ENCODE assay signal across 1 cellular context in genomic region chr10:114857922-114858629, GRCh38.
TF ChIP-seq lines count a peak whose summit lies in the region.

No MANE protein-coding gene starts in this region.

TF ChIP-seq in IMR-90, 13 proteins besides CTCF, POLR2A, EP300 and RAD21:
- no peak for TF ChIP-seq ELK1 (IDR thresholded peaks at IDR 0.05; ENCODE audit: borderline replicate concordance, low read depth, low read length)
- TF ChIP-seq RCOR1 (IDR thresholded peaks at IDR 0.05; ENCODE audit: insufficient replicate concordance, low read length) = no peak
- no peak for TF ChIP-seq CHD1 (IDR thresholded peaks at IDR 0.05; ENCODE audit: low read depth, low read length)
- no peak for TF ChIP-seq USF2 (IDR thresholded peaks at IDR 0.05; ENCODE audit: low read depth, low read length)
- no peak for TF ChIP-seq SMC3 (IDR thresholded peaks at IDR 0.05; ENCODE audit: low read depth, low read length)
- no peak for TF ChIP-seq FOS (IDR thresholded peaks at IDR 0.05; ENCODE audit: low read depth, low read length)
- TF ChIP-seq MXI1 (IDR thresholded peaks at IDR 0.05; ENCODE audit: borderline replicate concordance, low read depth, low read length) = no peak
- TF ChIP-seq NFE2L2 (IDR thresholded peaks at IDR 0.05; ENCODE audit: low read depth, low read length) = no peak
- no peak for TF ChIP-seq CEBPB (IDR thresholded peaks at IDR 0.05; ENCODE audit: low read depth, low read length)
- TF ChIP-seq BHLHE40 (IDR thresholded peaks at IDR 0.05; ENCODE audit: low read depth, low read length) = no peak
- no peak for TF ChIP-seq MAFK (IDR thresholded peaks at IDR 0.05; ENCODE audit: low read depth, low read length)
- TF ChIP-seq RFX5 (IDR thresholded peaks at IDR 0.05; ENCODE audit: low read depth, low read length) = no peak
- TF ChIP-seq MAZ (IDR thresholded peaks at IDR 0.05; ENCODE audit: borderline replicate concordance, low read depth, low read length) = no peak
